ENCODE assay signal across 3 cellular contexts in genomic region chr11:36534276-36534675, GRCh38.
TF ChIP-seq lines count a peak whose summit lies in the region.

No MANE protein-coding gene starts in this region.

TF ChIP-seq in A549, 52 proteins besides CTCF, POLR2A, EP300 and RAD21:
- TF ChIP-seq ZNF302 (CRISPR knock-in tag; IDR thresholded peaks at IDR 0.05), result no peak
- TF ChIP-seq CBX8 (IDR thresholded peaks at IDR 0.05), result no peak
- no peak for TF ChIP-seq PHF8 (IDR thresholded peaks at IDR 0.05; ENCODE audit: borderline replicate concordance, low read depth)
- TF ChIP-seq, protein P1, sequence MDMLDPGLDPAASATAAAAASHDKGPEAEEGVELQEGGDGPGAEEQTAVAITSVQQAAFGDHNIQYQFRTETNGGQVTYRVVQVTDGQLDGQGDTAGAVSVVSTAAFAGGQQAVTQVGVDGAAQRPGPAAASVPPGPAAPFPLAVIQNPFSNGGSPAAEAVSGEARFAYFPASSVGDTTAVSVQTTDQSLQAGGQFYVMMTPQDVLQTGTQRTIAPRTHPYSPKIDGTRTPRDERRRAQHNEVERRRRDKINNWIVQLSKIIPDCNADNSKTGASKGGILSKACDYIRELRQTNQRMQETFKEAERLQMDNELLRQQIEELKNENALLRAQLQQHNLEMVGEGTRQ (IDR thresholded peaks at IDR 0.05), result peak; percentile 73
- TF ChIP-seq RCOR1 (IDR thresholded peaks at IDR 0.05; ENCODE audit: low read depth, low read length), result no peak

TF ChIP-seq in IMR-90, 13 proteins besides CTCF, POLR2A, EP300 and RAD21:
- no peak for TF ChIP-seq CEBPB (IDR thresholded peaks at IDR 0.05; ENCODE audit: low read depth, low read length)
- TF ChIP-seq, protein P1 (IDR thresholded peaks at IDR 0.05; ENCODE audit: low read depth, low read length), result no peak
- no peak for TF ChIP-seq FOS (IDR thresholded peaks at IDR 0.05; ENCODE audit: low read depth, low read length)
- no peak for TF ChIP-seq MAZ (IDR thresholded peaks at IDR 0.05; ENCODE audit: borderline replicate concordance, low read depth, low read length)
- no peak for TF ChIP-seq NFE2L2 (IDR thresholded peaks at IDR 0.05; ENCODE audit: low read depth, low read length)
- TF ChIP-seq MXI1 (IDR thresholded peaks at IDR 0.05; ENCODE audit: borderline replicate concordance, low read depth, low read length), result no peak
- TF ChIP-seq SMC3 (IDR thresholded peaks at IDR 0.05; ENCODE audit: low read depth, low read length), result no peak
- TF ChIP-seq RFX5 (IDR thresholded peaks at IDR 0.05; ENCODE audit: low read depth, low read length), result no peak
- TF ChIP-seq CHD1 (IDR thresholded peaks at IDR 0.05; ENCODE audit: low read depth, low read length), result no peak
- TF ChIP-seq MAFK (IDR thresholded peaks at IDR 0.05; ENCODE audit: low read depth, low read length), result no peak
- TF ChIP-seq ELK1 (IDR thresholded peaks at IDR 0.05; ENCODE audit: borderline replicate concordance, low read depth, low read length), result no peak
- TF ChIP-seq BHLHE40 (IDR thresholded peaks at IDR 0.05; ENCODE audit: low read depth, low read length), result no peak
- no peak for TF ChIP-seq RCOR1 (IDR thresholded peaks at IDR 0.05; ENCODE audit: insufficient replicate concordance, low read length)

TF ChIP-seq in K562, 482 proteins besides CTCF, POLR2A, EP300 and RAD21:
- TF ChIP-seq, protein P2, sequence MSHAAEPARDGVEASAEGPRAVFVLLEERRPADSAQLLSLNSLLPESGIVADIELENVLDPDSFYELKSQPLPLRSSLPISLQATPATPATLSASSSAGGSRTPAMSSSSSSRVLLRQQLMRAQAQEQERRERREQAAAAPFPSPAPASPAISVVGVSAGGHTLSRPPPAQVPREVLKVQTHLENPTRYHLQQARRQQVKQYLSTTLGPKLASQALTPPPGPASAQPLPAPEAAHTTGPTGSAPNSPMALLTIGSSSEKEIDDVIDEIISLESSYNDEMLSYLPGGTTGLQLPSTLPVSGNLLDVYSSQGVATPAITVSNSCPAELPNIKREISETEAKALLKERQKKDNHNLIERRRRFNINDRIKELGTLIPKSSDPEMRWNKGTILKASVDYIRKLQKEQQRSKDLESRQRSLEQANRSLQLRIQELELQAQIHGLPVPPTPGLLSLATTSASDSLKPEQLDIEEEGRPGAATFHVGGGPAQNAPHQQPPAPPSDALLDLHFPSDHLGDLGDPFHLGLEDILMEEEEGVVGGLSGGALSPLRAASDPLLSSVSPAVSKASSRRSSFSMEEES (CRISPR knock-in tag; IDR thresholded peaks at IDR 0.05), result peak; percentile 83
- TF ChIP-seq, protein P1 (CRISPR knock-in tag; IDR thresholded peaks at IDR 0.05), result peak; percentile 28; the same call in 1 of the 2 replicates
- TF ChIP-seq RAD51 (IDR thresholded peaks at IDR 0.05; ENCODE audit: borderline replicate concordance, low read depth), result peak; percentile 45; the same call in 1 of the 2 replicates
- no peak for TF ChIP-seq NFIX (CRISPR knock-in tag; IDR thresholded peaks at IDR 0.05; ENCODE audit: low read depth)
TF ChIP-seq in K562: peak in this region for 3.
